In genomic region chr1:27300341-27301051, GRCh38 we compare ENCODE assay signal across 8 cellular contexts. TPM values are rescaled to one million over a fixed set of nuclear protein-coding genes. Genes with fewer than 3 reads are reported as not detected.
DNase-seq lines count a peak whose midpoint lies in the region; ATAC-seq and TF ChIP-seq lines count a peak whose summit lies in the region.

No MANE protein-coding gene starts in this region.

- peak; percentile 97 to 99 (median 98) for TF ChIP-seq CTCF in right lobe of liver (IDR thresholded peaks at IDR 0.05)

- H3K27ac ChIP-seq in right lobe of liver: peak overlapping the region in 2 of 3 donors; percentile 21 to 43

- H3K4me1 ChIP-seq in right lobe of liver: no peaks in the 10 kb centered on the region

- H3K9me3 ChIP-seq in right lobe of liver: no peaks in the 10 kb centered on the region

- intact Hi-C loops in right lobe of liver (cut with DNase I): loop anchor here (5.0 kb wide), 2 partner anchors 92 to 307 kb away; partner anchors contain the start of gene GPR3 (in 1 of the 2)

- ATAC-seq in HG03135 (IDR thresholded peaks at IDR 0.05; ENCODE audit: unreplicated experiment): peak; percentile 54
- peak; percentile 89 to 94 (median 92) for ATAC-seq in right lobe of liver
- ATAC-seq in HG02588 (IDR thresholded peaks at IDR 0.05; ENCODE audit: unreplicated experiment): no peak

- no peaks in the 10 kb centered on the region for H3K27me3 ChIP-seq in right lobe of liver

- 28% methylated on average over 5 of the region's 5 CpGs for WGBS in right lobe of liver (ENCODE audit: insufficient coverage, low coverage, low lambda C conversion rate, missing lambda C conversion rate)

- DNase-seq in CMK (ENCODE audit: low read depth) (peak; percentile 92), NCI-H526 (lab: John Stamatoyannopoulos, UW) (peak; percentile 36 to 73), dedifferentiated amniotic fluid mesenchymal stem cell (ENCODE audit: extremely low spot score) (peak; percentile 74), right lobe of liver (peak; percentile 81 to 83 (median 83))
- peak; percentile 66 to 72 for DNase-seq in activated CD4-positive, alpha-beta T cell treated with anti-CD3 and anti-CD28 coated beads, Interleukin-2, amount 50 U/mL, for 24 hours (ENCODE audit: low read depth in 1 of 2, low spot score in 1 of 2)
- peak; percentile 66 to 75 for DNase-seq in stimulated activated CD4-positive, alpha-beta T cell treated with anti-CD3 and anti-CD28 coated beads, Interleukin-2, amount 100 ng/mL, for 48 hours

- no peak overlapping the region for H3K4me3 ChIP-seq in right lobe of liver

- TF ChIP-seq POLR2A in right lobe of liver (IDR thresholded peaks at IDR 0.05): no peak

- peaks cover 0 to 48% (median 2%) of the 10 kb centered on the region in 4 donors for H3K36me3 ChIP-seq in right lobe of liver

RNA-seq across cellular contexts. Expression of gene TMEM222, which starts 21.5 kb away (rescaled TPM):
- total RNA-seq in right lobe of liver: 10 to 100 TPM; 15.1 to 22.6 (median 19.1) TPM

RNA-seq across cellular contexts. Expression of gene SYTL1, which starts 41.3 kb away (rescaled TPM):
- 1 to 10 TPM in 1 of 6 experiments, under 1 TPM in 5; 0.37 to 1.7 (median 0.80) TPM for total RNA-seq in right lobe of liver
